ENCODE assay signal across 14 cellular contexts in genomic region chr19:28883241-28883693, GRCh38.
DNase-seq lines count a peak whose midpoint lies in the region; ATAC-seq and TF ChIP-seq lines count a peak whose summit lies in the region.
"Had no signal": no experiment of that assay in that cellular context is flagged by ENCODE, and none has a peak within 500 bp of the region (broad histone marks: within the 10 kb centered on the region; RNA-seq: fewer than 3 reads in every experiment).

No MANE protein-coding gene starts in this region.

- CTCF ChIA-PET in activated CD4-positive, alpha-beta memory T cell treated with anti-CD3 and anti-CD28 coated beads for 36 hours (lab: Charles Lee) = no interaction called here

- no peaks in the 10 kb centered on the region for H3K36me3 ChIP-seq in HUES48 (ENCODE audit: control insufficient read depth, insufficient read depth, low read length)
- no peaks in the 10 kb centered on the region for H3K36me3 ChIP-seq in lower lobe of right lung
- no peaks in the 10 kb centered on the region for H3K36me3 ChIP-seq in subcutaneous abdominal adipose tissue (ENCODE audit: control insufficient read depth in 5 of 5, insufficient read depth in 5 of 5, low read length in 5 of 5)
- H3K36me3 ChIP-seq: adrenal gland, prostate gland had no signal

- H3K27me3 Mint-ChIP-seq in activated CD4-positive, alpha-beta memory T cell treated with anti-CD3 and anti-CD28 coated beads for 36 hours = peaks cover 13% of the 10 kb centered on the region

- DNase-seq in fibroblast of mammary gland (ENCODE audit: low read depth) = peak; percentile 22
- no peak for DNase-seq in lower lobe of right lung
- DNase-seq in activated CD4-positive, alpha-beta memory T cell treated with anti-CD3 and anti-CD28 coated beads for 36 hours = no peak
- no peak for DNase-seq in NCI-H2107 treated with DMSO at 0.1 percent for 48 hours (lab: John Stamatoyannopoulos, UW; ENCODE audit: unreplicated experiment)
- DNase-seq: adrenal gland, Calu3, T1000 had no signal

- intact Hi-C loops in lower lobe of right lung (cut with DNase I) = no loop called here
- intact Hi-C loops in activated CD4-positive, alpha-beta memory T cell treated with anti-CD3 and anti-CD28 coated beads for 36 hours (cut with micrococcal nuclease) = no loop called here

- ATAC-seq in lower lobe of right lung = peak in 1 of 2 donors; percentile 62
- no peak for ATAC-seq in HG03135 (IDR thresholded peaks at IDR 0.05; ENCODE audit: unreplicated experiment)
- ATAC-seq in HG03097 (IDR thresholded peaks at IDR 0.05; ENCODE audit: low FRiP score, unreplicated experiment) = no peak
- ATAC-seq: left lobe of liver, Panc1 had no signal

- H3K4me1 ChIP-seq in HUES48 (ENCODE audit: control insufficient read depth, insufficient read depth, low read length) (peaks cover 59% of the 10 kb centered on the region), lower lobe of right lung (peaks cover 4% of the 10 kb centered on the region), subcutaneous abdominal adipose tissue (ENCODE audit: control insufficient read depth in 5 of 5, insufficient read depth in 5 of 5, low read length in 5 of 5) (peaks cover 3 to 45% (median 28%) of the 10 kb centered on the region in 5 donors)
- H3K4me1 ChIP-seq: adrenal gland, prostate gland had no signal

- no peaks in the 10 kb centered on the region for H3K9me3 Mint-ChIP-seq in activated CD4-positive, alpha-beta memory T cell treated with anti-CD3 and anti-CD28 coated beads for 36 hours

- H3K9me3 ChIP-seq in HUES48 (ENCODE audit: control insufficient read depth, insufficient read depth, low read length) (no peaks in the 10 kb centered on the region), lower lobe of right lung (no peaks in the 10 kb centered on the region), subcutaneous abdominal adipose tissue (ENCODE audit: control insufficient read depth in 5 of 5, low read length in 5 of 5) (no peaks in the 10 kb centered on the region)
- H3K9me3 ChIP-seq: adrenal gland, prostate gland had no signal

- H3K9ac ChIP-seq in HUES48 (ENCODE audit: low read depth, low read length) (no peak overlapping the region), subcutaneous abdominal adipose tissue (ENCODE audit: low read length in 5 of 5) (peak overlapping the region in 2 of 5 donors; percentile 3 to 41)

- H3K36me3 Mint-ChIP-seq in activated CD4-positive, alpha-beta memory T cell treated with anti-CD3 and anti-CD28 coated beads for 36 hours = no peaks in the 10 kb centered on the region

- H3K4me3 Mint-ChIP-seq in activated CD4-positive, alpha-beta memory T cell treated with anti-CD3 and anti-CD28 coated beads for 36 hours = no peak overlapping the region

- H3K4me3 ChIP-seq in HUES48 (ENCODE audit: low read depth, low read length) = no peak overlapping the region
- no peak overlapping the region for H3K4me3 ChIP-seq in fibroblast of mammary gland (ENCODE audit: control insufficient read depth, low read depth, low read length)
- H3K4me3 ChIP-seq in lower lobe of right lung = peak overlapping the region; percentile 3
- H3K4me3 ChIP-seq in subcutaneous abdominal adipose tissue (ENCODE audit: low read depth in 1 of 5, low read length in 5 of 5) = peak overlapping the region in 4 of 5 donors; percentile 19 to 65 (median 40)
- H3K4me3 ChIP-seq: adrenal gland, prostate gland had no signal

- H3K27me3 ChIP-seq in HUES48 (ENCODE audit: control insufficient read depth, insufficient read depth, low read length) (no peaks in the 10 kb centered on the region), lower lobe of right lung (ENCODE audit: low read depth) (peaks cover 11% of the 10 kb centered on the region), subcutaneous abdominal adipose tissue (ENCODE audit: control insufficient read depth in 5 of 5, insufficient read depth in 4 of 5, low read length in 5 of 5) (peaks cover 0 to 2% (median 0%) of the 10 kb centered on the region in 5 donors)

- H3K4me1 Mint-ChIP-seq in activated CD4-positive, alpha-beta memory T cell treated with anti-CD3 and anti-CD28 coated beads for 36 hours (ENCODE audit: low read depth) = no peaks in the 10 kb centered on the region

- no peak overlapping the region for H3K27ac Mint-ChIP-seq in activated CD4-positive, alpha-beta memory T cell treated with anti-CD3 and anti-CD28 coated beads for 36 hours

- H3K27ac ChIP-seq in HUES48 (ENCODE audit: low read depth, low read length) (peak overlapping the region; percentile 72), lower lobe of right lung (no peak overlapping the region), subcutaneous abdominal adipose tissue (ENCODE audit: low read depth, low read length) (no peak overlapping the region)
- H3K27ac ChIP-seq: adrenal gland, prostate gland had no signal

- POLR2A ChIA-PET in activated CD4-positive, alpha-beta memory T cell treated with anti-CD3 and anti-CD28 coated beads for 36 hours (lab: Charles Lee) = no interaction called here

- TF ChIP-seq CTCF in fibroblast of mammary gland (conservative IDR thresholded peaks at IDR 0.05; ENCODE audit: control insufficient read depth, insufficient read depth, low read depth, low read length) = no peak
- no peak for TF ChIP-seq CTCF in lower lobe of right lung (IDR thresholded peaks at IDR 0.05)

Comparison
In these comparisons a context has a peak if more than half of its experiments do, and no peak if none do; other contexts are left out.
1. H3K4me3 ChIP-seq: peak in lower lobe of right lung (single experiment) and subcutaneous abdominal adipose tissue (4 of 5); none in HUES48 (single experiment) and fibroblast of mammary gland (single experiment).